In genomic region chr5:134464988-134465855, GRCh38 we compare ENCODE assay signal across 8 cellular contexts. TPM values are rescaled to one million over a fixed set of nuclear protein-coding genes. Genes with fewer than 3 reads are reported as not detected.
DNase-seq lines count a peak whose midpoint lies in the region; ATAC-seq and TF ChIP-seq lines count a peak whose summit lies in the region.

No MANE protein-coding gene starts in this region.

- peaks cover 6% of the 10 kb centered on the region for H3K4me1 ChIP-seq in prostate gland (replicated peaks)

- no peaks in the 10 kb centered on the region for H3K27me3 ChIP-seq in prostate gland (replicated peaks; ENCODE audit: insufficient read depth)

- H3K36me3 ChIP-seq in prostate gland: no peaks in the 10 kb centered on the region

- peak overlapping the region; percentile 76 for H3K4me3 Mint-ChIP-seq in activated T-cell treated with anti-CD3 and anti-CD28 coated beads, Interleukin-2, amount 50 U/mL, for 4 hours
- peak overlapping the region; percentile 82 to 96 (median 91) for H3K4me3 Mint-ChIP-seq in IgD-negative memory B cell
- peak overlapping the region; percentile 76 to 77 for H3K4me3 Mint-ChIP-seq in effector memory CD8-positive, alpha-beta T cell

- no peaks in the 10 kb centered on the region for H3K27me3 Mint-ChIP-seq in activated T-cell treated with anti-CD3 and anti-CD28 coated beads, Interleukin-2, amount 50 U/mL, for 4 hours (ENCODE audit: low read depth)
- no peaks in the 10 kb centered on the region for H3K27me3 Mint-ChIP-seq in IgD-negative memory B cell
- H3K27me3 Mint-ChIP-seq in effector memory CD8-positive, alpha-beta T cell: no peaks in the 10 kb centered on the region

- no peak for TF ChIP-seq POLR2A in prostate gland (IDR thresholded peaks at IDR 0.05)

- intact Hi-C loops in prostate gland (cut with DNase I): loop anchor here (10.0 kb wide), 1 partner anchor 50 kb away; the partner anchor contains the start of gene CDKN2AIPNL

- 55% methylated on average over 14 of the region's 14 CpGs for WGBS in prostate gland

- peak overlapping the region in 2 of 3 donors; percentile 57 to 76 for H3K27ac Mint-ChIP-seq in IgD-negative memory B cell
- peak overlapping the region; percentile 85 to 86 for H3K27ac Mint-ChIP-seq in effector memory CD8-positive, alpha-beta T cell

- H3K9me3 ChIP-seq in prostate gland: no peaks in the 10 kb centered on the region

- H3K9me3 Mint-ChIP-seq in activated T-cell treated with anti-CD3 and anti-CD28 coated beads, Interleukin-2, amount 50 U/mL, for 4 hours: no peaks in the 10 kb centered on the region
- no peaks in the 10 kb centered on the region for H3K9me3 Mint-ChIP-seq in IgD-negative memory B cell
- H3K9me3 Mint-ChIP-seq in effector memory CD8-positive, alpha-beta T cell: no peaks in the 10 kb centered on the region

- ATAC-seq in activated T-cell treated with anti-CD3 and anti-CD28 coated beads, Interleukin-2, amount 50 U/mL, for 4 hours: no peak
- ATAC-seq in effector memory CD8-positive, alpha-beta T cell (replicated peaks): no peak

- peak overlapping the region; percentile 88 to 92 for H3K27ac ChIP-seq in prostate gland

- H3K4me3 ChIP-seq in prostate gland: peak overlapping the region; percentile 26 to 40

- H3K36me3 Mint-ChIP-seq in activated T-cell treated with anti-CD3 and anti-CD28 coated beads, Interleukin-2, amount 50 U/mL, for 4 hours (ENCODE audit: insufficient read depth): no peaks in the 10 kb centered on the region
- no peaks in the 10 kb centered on the region for H3K36me3 Mint-ChIP-seq in IgD-negative memory B cell
- H3K36me3 Mint-ChIP-seq in effector memory CD8-positive, alpha-beta T cell (ENCODE audit: insufficient read depth): no peaks in the 10 kb centered on the region

- DNase-seq in activated T-cell treated with anti-CD3 and anti-CD28 coated beads, Interleukin-2, amount 50 U/mL, for 4 hours: no peak
- no peak for DNase-seq in activated T-cell treated with anti-CD3 and anti-CD28 coated beads for 4 hours
- DNase-seq in effector memory CD8-positive, alpha-beta T cell: peak in 1 of 3 experiments; percentile 12
- peak; percentile 12 for DNase-seq in prostate gland (ENCODE audit: low spot score)
- no peak for DNase-seq in NCI-H446 (lab: John Stamatoyannopoulos, UW)
- DNase-seq in NCI-H2171 (lab: John Stamatoyannopoulos, UW): no peak
- DNase-seq in NCI-H524 (lab: John Stamatoyannopoulos, UW): no peak

- H3K4me1 Mint-ChIP-seq in activated T-cell treated with anti-CD3 and anti-CD28 coated beads, Interleukin-2, amount 50 U/mL, for 4 hours (ENCODE audit: low read depth): peaks cover 16% of the 10 kb centered on the region
- peaks cover 18 to 29% (median 18%) of the 10 kb centered on the region in 3 donors for H3K4me1 Mint-ChIP-seq in IgD-negative memory B cell
- H3K4me1 Mint-ChIP-seq in effector memory CD8-positive, alpha-beta T cell (ENCODE audit: low read depth in 2 of 2): peaks cover 6 to 10% of the 10 kb centered on the region in 2 donors

- no peak for TF ChIP-seq CTCF in prostate gland (IDR thresholded peaks at IDR 0.05)

RNA-seq across cellular contexts. Expression of gene CDKN2AIPNL, which starts 53.5 kb away (rescaled TPM):
- total RNA-seq in activated T-cell treated with anti-CD3 and anti-CD28 coated beads, Interleukin-2, amount 50 U/mL, for 4 hours: 10 to 100 TPM; 44.0 to 44.4 (median 44.0) TPM
- 32.8 TPM for polyA plus RNA-seq in IgD-negative memory B cell
- 10 to 100 TPM; 16.8 to 41.3 TPM for total RNA-seq in prostate gland
